In the genomic region with DNA sequence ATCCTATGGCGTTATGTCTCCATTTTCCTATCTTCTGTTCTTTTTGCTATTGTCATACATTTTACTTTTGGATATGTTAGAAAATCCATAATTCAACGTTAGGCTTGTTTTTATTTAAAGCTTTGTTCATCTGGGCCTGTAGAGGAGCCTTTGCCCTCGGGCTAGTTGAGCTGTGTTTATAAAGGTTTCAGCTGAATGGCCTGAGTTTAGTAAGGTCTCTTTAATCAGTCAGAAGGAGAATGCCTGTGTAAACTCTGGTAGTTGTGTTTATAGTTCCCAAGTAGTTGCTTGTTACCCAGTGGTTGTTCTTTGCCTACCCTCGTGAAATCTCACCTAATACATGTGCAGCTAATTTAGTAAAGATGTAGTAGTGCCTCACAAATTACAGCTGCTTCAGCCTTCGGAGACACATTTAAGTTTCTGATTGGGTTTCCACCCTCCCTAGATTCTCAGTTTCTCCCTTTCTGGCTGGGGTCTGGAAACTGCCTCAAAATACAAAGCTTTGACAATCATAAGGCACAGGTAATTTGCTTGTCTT, we compare ENCODE assay signal across 1 cellular context.
A peak's percentile ranks its signal among the peaks of the same experiment; 100 is the strongest.
TF ChIP-seq lines count a peak whose summit lies in the region.

No MANE protein-coding gene starts in this region.

TF ChIP-seq in HepG2, 621 proteins besides CTCF, POLR2A, EP300 and RAD21:
- TF ChIP-seq, protein P1, sequence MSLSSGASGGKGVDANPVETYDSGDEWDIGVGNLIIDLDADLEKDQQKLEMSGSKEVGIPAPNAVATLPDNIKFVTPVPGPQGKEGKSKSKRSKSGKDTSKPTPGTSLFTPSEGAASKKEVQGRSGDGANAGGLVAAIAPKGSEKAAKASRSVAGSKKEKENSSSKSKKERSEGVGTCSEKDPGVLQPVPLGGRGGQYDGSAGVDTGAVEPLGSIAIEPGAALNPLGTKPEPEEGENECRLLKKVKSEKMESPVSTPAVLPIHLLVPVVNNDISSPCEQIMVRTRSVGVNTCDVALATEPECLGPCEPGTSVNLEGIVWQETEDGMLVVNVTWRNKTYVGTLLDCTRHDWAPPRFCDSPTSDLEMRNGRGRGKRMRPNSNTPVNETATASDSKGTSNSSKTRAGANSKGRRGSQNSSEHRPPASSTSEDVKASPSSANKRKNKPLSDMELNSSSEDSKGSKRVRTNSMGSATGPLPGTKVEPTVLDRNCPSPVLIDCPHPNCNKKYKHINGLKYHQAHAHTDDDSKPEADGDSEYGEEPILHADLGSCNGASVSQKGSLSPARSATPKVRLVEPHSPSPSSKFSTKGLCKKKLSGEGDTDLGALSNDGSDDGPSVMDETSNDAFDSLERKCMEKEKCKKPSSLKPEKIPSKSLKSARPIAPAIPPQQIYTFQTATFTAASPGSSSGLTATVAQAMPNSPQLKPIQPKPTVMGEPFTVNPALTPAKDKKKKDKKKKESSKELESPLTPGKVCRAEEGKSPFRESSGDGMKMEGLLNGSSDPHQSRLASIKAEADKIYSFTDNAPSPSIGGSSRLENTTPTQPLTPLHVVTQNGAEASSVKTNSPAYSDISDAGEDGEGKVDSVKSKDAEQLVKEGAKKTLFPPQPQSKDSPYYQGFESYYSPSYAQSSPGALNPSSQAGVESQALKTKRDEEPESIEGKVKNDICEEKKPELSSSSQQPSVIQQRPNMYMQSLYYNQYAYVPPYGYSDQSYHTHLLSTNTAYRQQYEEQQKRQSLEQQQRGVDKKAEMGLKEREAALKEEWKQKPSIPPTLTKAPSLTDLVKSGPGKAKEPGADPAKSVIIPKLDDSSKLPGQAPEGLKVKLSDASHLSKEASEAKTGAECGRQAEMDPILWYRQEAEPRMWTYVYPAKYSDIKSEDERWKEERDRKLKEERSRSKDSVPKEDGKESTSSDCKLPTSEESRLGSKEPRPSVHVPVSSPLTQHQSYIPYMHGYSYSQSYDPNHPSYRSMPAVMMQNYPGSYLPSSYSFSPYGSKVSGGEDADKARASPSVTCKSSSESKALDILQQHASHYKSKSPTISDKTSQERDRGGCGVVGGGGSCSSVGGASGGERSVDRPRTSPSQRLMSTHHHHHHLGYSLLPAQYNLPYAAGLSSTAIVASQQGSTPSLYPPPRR (CRISPR knock-in tag; IDR thresholded peaks at IDR 0.05; ENCODE audit: borderline replicate concordance): no peak
- TF ChIP-seq ZNF160 (CRISPR knock-in tag; IDR thresholded peaks at IDR 0.05): peak; percentile 99
